ENCODE assay signal across 24 cellular contexts in the genomic region with DNA sequence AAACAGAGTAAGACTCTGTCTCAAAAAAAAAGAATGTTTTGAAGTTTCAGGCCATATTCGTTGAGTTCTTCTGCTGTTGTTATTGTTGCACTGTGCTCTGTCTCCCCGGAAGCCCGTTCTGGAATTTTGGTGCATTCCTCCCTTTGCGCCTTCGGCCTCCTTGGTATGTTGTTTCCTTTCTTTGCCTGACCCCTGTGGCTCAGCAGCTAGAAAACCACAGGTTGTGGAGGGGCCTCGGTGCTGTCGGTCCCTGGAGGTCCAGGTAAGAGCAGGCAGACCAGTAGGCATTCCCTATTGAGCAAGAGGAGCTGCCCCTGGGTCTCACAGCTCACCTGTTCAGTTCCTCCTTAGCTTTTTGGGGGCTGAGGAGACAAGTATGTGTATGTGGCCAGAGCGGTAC.
"Had no signal": no experiment of that assay in that cellular context is flagged by ENCODE, and none has a peak within 500 bp of the region (broad histone marks: within the 10 kb centered on the region; RNA-seq: fewer than 3 reads in every experiment).

No MANE protein-coding gene starts in this region.

- DNase-seq: activated B cell treated with CpG ODN at 0.5 μM for 24 hours; activated CD4-positive, alpha-beta memory T cell treated with anti-CD3 and anti-CD28 coated beads for 36 hours; activated CD4-positive, alpha-beta T cell treated with anti-CD3 and anti-CD28 coated beads for 4 hours; activated CD8-positive, alpha-beta memory T cell treated with anti-CD3 and anti-CD28 coated beads, Interleukin-2, amount 10 ng/mL, durations not matched to agents 7 days and 5 days; activated naive CD4-positive, alpha-beta T cell; activated naive CD8-positive, alpha-beta T cell treated with anti-CD3 and anti-CD28 coated beads for 36 hours; amygdala; brain microvascular endothelial cell; gastrocnemius medialis; head of caudate nucleus; immature natural killer cell; natural killer cell; posterior cingulate gyrus; retina; stimulated activated CD4-positive, alpha-beta T cell treated with anti-CD3 and anti-CD28 coated beads, Interleukin-12 subunit alpha, Interleukin-12 subunit beta, amount 100 ng/mL, for 4 hours; stimulated activated CD4-positive, alpha-beta T cell treated with anti-CD3 and anti-CD28 coated beads, Interleukin-1b, Interleukin-23, amount 100 ng/mL, for 48 hours; stimulated activated CD8-positive, alpha-beta memory T cell treated with anti-CD3 and anti-CD28 coated beads, Interleukin-4, amount 100 ng/mL, for 48 hours; stimulated activated naive CD4-positive, alpha-beta T cell; tibial artery; uterus had no signal

- H3K9me3 Mint-ChIP-seq: activated B cell treated with CpG ODN at 0.5 μM for 24 hours; activated CD4-positive, alpha-beta memory T cell treated with anti-CD3 and anti-CD28 coated beads for 36 hours; activated naive CD8-positive, alpha-beta T cell treated with anti-CD3 and anti-CD28 coated beads for 36 hours; activated T-helper 17 cell treated with anti-CD3 and anti-CD28 coated beads, Interleukin-2, amount 50 U/mL, for 72 hours; central memory CD8-positive, alpha-beta T cell; immature natural killer cell; natural killer cell; T-helper 2 cell treated with Interferon-gamma antibody and Interleukin-4, amounts not matched to agents 5 μg/mL and 100 μg/mL, for 36 hours had no signal

- H3K9me3 ChIP-seq: gastrocnemius medialis, tibial artery, uterus had no signal

- H3K36me3 Mint-ChIP-seq: activated CD4-positive, alpha-beta memory T cell treated with anti-CD3 and anti-CD28 coated beads for 36 hours; activated CD8-positive, alpha-beta memory T cell treated with anti-CD3 and anti-CD28 coated beads, Interleukin-2, amount 10 ng/mL, durations not matched to agents 7 days and 5 days; activated naive CD8-positive, alpha-beta T cell treated with anti-CD3 and anti-CD28 coated beads for 36 hours; natural killer cell had no signal

- H3K27ac Mint-ChIP-seq: activated B cell treated with CpG ODN at 0.5 μM for 24 hours; activated CD4-positive, alpha-beta memory T cell treated with anti-CD3 and anti-CD28 coated beads for 36 hours; activated CD8-positive, alpha-beta memory T cell treated with anti-CD3 and anti-CD28 coated beads, Interleukin-2, amount 10 ng/mL, durations not matched to agents 7 days and 5 days; activated naive CD8-positive, alpha-beta T cell treated with anti-CD3 and anti-CD28 coated beads for 36 hours; activated T-helper 17 cell treated with anti-CD3 and anti-CD28 coated beads, Interleukin-2, amount 50 U/mL, for 72 hours; immature natural killer cell; natural killer cell; T-helper 2 cell treated with Interferon-gamma antibody and Interleukin-4, amounts not matched to agents 5 μg/mL and 100 μg/mL, for 36 hours had no signal

- H3K27me3 ChIP-seq: brain microvascular endothelial cell, gastrocnemius medialis, tibial artery, uterus had no signal

- H3K4me3 Mint-ChIP-seq: activated B cell treated with CpG ODN at 0.5 μM for 24 hours; activated CD4-positive, alpha-beta memory T cell treated with anti-CD3 and anti-CD28 coated beads for 36 hours; activated CD8-positive, alpha-beta memory T cell treated with anti-CD3 and anti-CD28 coated beads, Interleukin-2, amount 10 ng/mL, durations not matched to agents 7 days and 5 days; activated naive CD8-positive, alpha-beta T cell treated with anti-CD3 and anti-CD28 coated beads for 36 hours; activated T-helper 17 cell treated with anti-CD3 and anti-CD28 coated beads, Interleukin-2, amount 50 U/mL, for 72 hours; central memory CD8-positive, alpha-beta T cell; immature natural killer cell; natural killer cell; T-helper 2 cell treated with Interferon-gamma antibody and Interleukin-4, amounts not matched to agents 5 μg/mL and 100 μg/mL, for 36 hours had no signal

- H3K4me3 ChIP-seq: coronary artery, gastrocnemius medialis, tibial artery, uterus had no signal

- H3K4me1 Mint-ChIP-seq: activated B cell treated with CpG ODN at 0.5 μM for 24 hours; activated CD8-positive, alpha-beta memory T cell treated with anti-CD3 and anti-CD28 coated beads, Interleukin-2, amount 10 ng/mL, durations not matched to agents 7 days and 5 days; activated naive CD8-positive, alpha-beta T cell treated with anti-CD3 and anti-CD28 coated beads for 36 hours; central memory CD8-positive, alpha-beta T cell; immature natural killer cell; natural killer cell had no signal

- H3K27ac ChIP-seq: brain microvascular endothelial cell, coronary artery, gastrocnemius medialis, tibial artery, uterus had no signal

- ATAC-seq: activated CD8-positive, alpha-beta memory T cell treated with anti-CD3 and anti-CD28 coated beads, Interleukin-2, amount 10 ng/mL, durations not matched to agents 7 days and 5 days; activated T-helper 17 cell treated with anti-CD3 and anti-CD28 coated beads, Interleukin-2, amount 50 U/mL, for 72 hours; gastrocnemius medialis; natural killer cell had no signal

- H3K36me3 ChIP-seq: brain microvascular endothelial cell, gastrocnemius medialis, tibial artery, uterus had no signal
